Comparison of ENCODE assay signal across 8 cellular contexts in the genomic region with DNA sequence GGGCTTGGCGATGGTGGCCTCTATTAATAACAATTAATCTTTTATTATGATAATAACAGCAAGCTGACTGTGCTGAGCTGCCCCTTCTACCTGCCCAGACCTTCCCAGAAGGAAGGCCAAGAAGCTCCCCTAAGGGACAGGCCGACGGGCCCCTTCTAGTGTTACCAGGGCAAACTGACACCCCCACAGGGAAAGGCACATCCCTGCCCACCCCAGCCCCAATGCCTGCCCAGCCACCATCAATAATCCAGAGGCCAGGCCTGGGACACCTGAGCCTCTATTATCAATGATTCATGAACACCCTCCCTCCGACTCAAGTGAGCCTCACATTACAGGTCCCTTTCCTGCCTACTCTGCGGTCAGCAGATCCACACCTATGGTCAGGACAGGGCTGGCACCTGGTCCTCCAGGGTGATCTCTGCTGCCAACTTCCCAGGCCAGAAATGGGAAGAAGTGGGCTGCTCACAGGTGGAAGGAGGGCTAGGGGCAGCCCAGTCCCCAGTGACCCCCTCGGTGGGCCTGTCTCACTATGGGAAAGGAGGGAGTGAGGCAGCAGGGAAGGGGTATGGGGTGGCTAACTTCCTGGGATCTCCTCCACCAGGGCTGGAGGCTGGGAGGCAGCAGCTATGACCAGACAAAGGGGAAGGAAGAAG. TPM values are rescaled to one million over a fixed set of nuclear protein-coding genes. Genes with fewer than 3 reads are reported as not detected.
DNase-seq lines count a peak whose midpoint lies in the region; ATAC-seq lines count a peak whose summit lies in the region.

No MANE protein-coding gene starts in this region.

- H3K4me3 Mint-ChIP-seq in activated T-helper 2 cell treated with anti-CD3 and anti-CD28 coated beads, Interferon-gamma antibody, Interleukin-2, Interleukin-4, amounts not matched to agents 10 μg/mL and 5 μg/mL and 100 μg/mL, durations not matched to agents 14 hours and 24 hours and 36 hours (ENCODE audit: low read depth) = peak overlapping the region; percentile 96
- H3K4me3 Mint-ChIP-seq in stimulated activated naive B cell treated with anti-CD40 and anti-IgM and Interleukin-4, amounts not matched to agents 10 μg/mL and 1 μg/mL and 100 μg/mL, for 72 hours = peak overlapping the region; percentile 94

- no peak for ATAC-seq in stimulated activated naive B cell treated with anti-CD40 and anti-IgM and Interleukin-4, amounts not matched to agents 10 μg/mL and 1 μg/mL and 100 μg/mL, for 72 hours (replicated peaks)

- H3K4me1 Mint-ChIP-seq in activated T-helper 2 cell treated with anti-CD3 and anti-CD28 coated beads, Interferon-gamma antibody, Interleukin-2, Interleukin-4, amounts not matched to agents 10 μg/mL and 5 μg/mL and 100 μg/mL, durations not matched to agents 14 hours and 24 hours and 36 hours (ENCODE audit: low read depth) = peaks cover 45% of the 10 kb centered on the region
- peaks cover 45 to 95% of the 10 kb centered on the region in 2 donors for H3K4me1 Mint-ChIP-seq in stimulated activated naive B cell treated with anti-CD40 and anti-IgM and Interleukin-4, amounts not matched to agents 10 μg/mL and 1 μg/mL and 100 μg/mL, for 72 hours

- H3K4me1 ChIP-seq in iPS-18a (ENCODE audit: control insufficient read depth, low read depth, low read length) = peaks cover 30% of the 10 kb centered on the region

- no peak overlapping the region for H3K9ac ChIP-seq in iPS-18a (ENCODE audit: low read length)

- no peaks in the 10 kb centered on the region for H3K9me3 ChIP-seq in iPS-18a (ENCODE audit: control insufficient read depth, low read depth, low read length)

- DNase-seq in DMS53 (lab: John Stamatoyannopoulos, UW) (peak; percentile 31), DMS53 treated with DMSO at 0.1 percent for 48 hours (lab: John Stamatoyannopoulos, UW; ENCODE audit: unreplicated experiment) (no peak), NK-92 (lab: John Stamatoyannopoulos, UW; ENCODE audit: unreplicated experiment) (no peak), NCI-H2029 treated with DMSO at 0.1 percent for 48 hours (lab: John Stamatoyannopoulos, UW) (no peak), GM19238 (ENCODE audit: insufficient read length, low spot score) (no peak)
- no peak for DNase-seq in activated T-helper 2 cell treated with anti-CD3 and anti-CD28 coated beads, Interferon-gamma antibody, Interleukin-2, Interleukin-4, amounts not matched to agents 10 μg/mL and 5 μg/mL and 100 μg/mL, durations not matched to agents 14 hours and 24 hours and 36 hours (ENCODE audit: low spot score)
- DNase-seq in stimulated activated naive B cell treated with anti-CD40 and anti-IgM and Interleukin-4, amounts not matched to agents 10 μg/mL and 1 μg/mL and 100 μg/mL, for 72 hours = no peak

- no peaks in the 10 kb centered on the region for H3K36me3 ChIP-seq in iPS-18a (ENCODE audit: control insufficient read depth, low read depth, low read length)

- H3K27me3 ChIP-seq in iPS-18a (ENCODE audit: control insufficient read depth, insufficient read depth, low read length) = no peaks in the 10 kb centered on the region

- no peaks in the 10 kb centered on the region for H3K9me3 Mint-ChIP-seq in activated T-helper 2 cell treated with anti-CD3 and anti-CD28 coated beads, Interferon-gamma antibody, Interleukin-2, Interleukin-4, amounts not matched to agents 10 μg/mL and 5 μg/mL and 100 μg/mL, durations not matched to agents 14 hours and 24 hours and 36 hours
- no peaks in the 10 kb centered on the region for H3K9me3 Mint-ChIP-seq in stimulated activated naive B cell treated with anti-CD40 and anti-IgM and Interleukin-4, amounts not matched to agents 10 μg/mL and 1 μg/mL and 100 μg/mL, for 72 hours

- no peaks in the 10 kb centered on the region for H3K27me3 Mint-ChIP-seq in activated T-helper 2 cell treated with anti-CD3 and anti-CD28 coated beads, Interferon-gamma antibody, Interleukin-2, Interleukin-4, amounts not matched to agents 10 μg/mL and 5 μg/mL and 100 μg/mL, durations not matched to agents 14 hours and 24 hours and 36 hours (ENCODE audit: low read depth)
- no peaks in the 10 kb centered on the region for H3K27me3 Mint-ChIP-seq in stimulated activated naive B cell treated with anti-CD40 and anti-IgM and Interleukin-4, amounts not matched to agents 10 μg/mL and 1 μg/mL and 100 μg/mL, for 72 hours

- peak overlapping the region; percentile 31 for H3K4me3 ChIP-seq in iPS-18a (ENCODE audit: low read length)

- H3K27ac Mint-ChIP-seq in activated T-helper 2 cell treated with anti-CD3 and anti-CD28 coated beads, Interferon-gamma antibody, Interleukin-2, Interleukin-4, amounts not matched to agents 10 μg/mL and 5 μg/mL and 100 μg/mL, durations not matched to agents 14 hours and 24 hours and 36 hours = peak overlapping the region; percentile 21
- peak overlapping the region; percentile 90 for H3K27ac Mint-ChIP-seq in stimulated activated naive B cell treated with anti-CD40 and anti-IgM and Interleukin-4, amounts not matched to agents 10 μg/mL and 1 μg/mL and 100 μg/mL, for 72 hours

- H3K36me3 Mint-ChIP-seq in activated T-helper 2 cell treated with anti-CD3 and anti-CD28 coated beads, Interferon-gamma antibody, Interleukin-2, Interleukin-4, amounts not matched to agents 10 μg/mL and 5 μg/mL and 100 μg/mL, durations not matched to agents 14 hours and 24 hours and 36 hours (ENCODE audit: low read depth) = peaks cover 43% of the 10 kb centered on the region
- H3K36me3 Mint-ChIP-seq in stimulated activated naive B cell treated with anti-CD40 and anti-IgM and Interleukin-4, amounts not matched to agents 10 μg/mL and 1 μg/mL and 100 μg/mL, for 72 hours = peaks cover 29 to 51% of the 10 kb centered on the region in 2 donors

- intact Hi-C loops in activated T-helper 2 cell treated with anti-CD3 and anti-CD28 coated beads, Interferon-gamma antibody, Interleukin-2, Interleukin-4, amounts not matched to agents 10 μg/mL and 5 μg/mL and 100 μg/mL, durations not matched to agents 14 hours and 24 hours and 36 hours (cut with micrococcal nuclease) = no loop called here

- H3K27ac ChIP-seq in iPS-18a (ENCODE audit: low read length) = peak overlapping the region; percentile 36

RNA-seq across cellular contexts. Expression of gene TWF2, which starts 1.8 kb away (rescaled TPM):
- total RNA-seq in activated T-helper 2 cell treated with anti-CD3 and anti-CD28 coated beads, Interferon-gamma antibody, Interleukin-2, Interleukin-4, amounts not matched to agents 10 μg/mL and 5 μg/mL and 100 μg/mL, durations not matched to agents 14 hours and 24 hours and 36 hours = 89.7 and 91.1 TPM in 2 replicates

RNA-seq across cellular contexts. Expression of gene PPM1M, which starts 8.4 kb away (rescaled TPM):
- 44.7 and 46.4 TPM in 2 replicates for total RNA-seq in activated T-helper 2 cell treated with anti-CD3 and anti-CD28 coated beads, Interferon-gamma antibody, Interleukin-2, Interleukin-4, amounts not matched to agents 10 μg/mL and 5 μg/mL and 100 μg/mL, durations not matched to agents 14 hours and 24 hours and 36 hours

RNA-seq across cellular contexts. Expression of gene TLR9, which starts 11.7 kb away (rescaled TPM):
- 0.32 and 0.50 TPM in 2 replicates for total RNA-seq in activated T-helper 2 cell treated with anti-CD3 and anti-CD28 coated beads, Interferon-gamma antibody, Interleukin-2, Interleukin-4, amounts not matched to agents 10 μg/mL and 5 μg/mL and 100 μg/mL, durations not matched to agents 14 hours and 24 hours and 36 hours

RNA-seq across cellular contexts. Expression of gene ALAS1, which starts 39.2 kb away (rescaled TPM):
- 117 and 123 TPM in 2 replicates for total RNA-seq in activated T-helper 2 cell treated with anti-CD3 and anti-CD28 coated beads, Interferon-gamma antibody, Interleukin-2, Interleukin-4, amounts not matched to agents 10 μg/mL and 5 μg/mL and 100 μg/mL, durations not matched to agents 14 hours and 24 hours and 36 hours

RNA-seq across cellular contexts. Expression of gene WDR82, which starts 41.3 kb away (rescaled TPM):
- total RNA-seq in activated T-helper 2 cell treated with anti-CD3 and anti-CD28 coated beads, Interferon-gamma antibody, Interleukin-2, Interleukin-4, amounts not matched to agents 10 μg/mL and 5 μg/mL and 100 μg/mL, durations not matched to agents 14 hours and 24 hours and 36 hours = 101 and 103 TPM in 2 replicates
